Comparison of ENCODE assay signal across 25 cellular contexts in the genomic region with DNA sequence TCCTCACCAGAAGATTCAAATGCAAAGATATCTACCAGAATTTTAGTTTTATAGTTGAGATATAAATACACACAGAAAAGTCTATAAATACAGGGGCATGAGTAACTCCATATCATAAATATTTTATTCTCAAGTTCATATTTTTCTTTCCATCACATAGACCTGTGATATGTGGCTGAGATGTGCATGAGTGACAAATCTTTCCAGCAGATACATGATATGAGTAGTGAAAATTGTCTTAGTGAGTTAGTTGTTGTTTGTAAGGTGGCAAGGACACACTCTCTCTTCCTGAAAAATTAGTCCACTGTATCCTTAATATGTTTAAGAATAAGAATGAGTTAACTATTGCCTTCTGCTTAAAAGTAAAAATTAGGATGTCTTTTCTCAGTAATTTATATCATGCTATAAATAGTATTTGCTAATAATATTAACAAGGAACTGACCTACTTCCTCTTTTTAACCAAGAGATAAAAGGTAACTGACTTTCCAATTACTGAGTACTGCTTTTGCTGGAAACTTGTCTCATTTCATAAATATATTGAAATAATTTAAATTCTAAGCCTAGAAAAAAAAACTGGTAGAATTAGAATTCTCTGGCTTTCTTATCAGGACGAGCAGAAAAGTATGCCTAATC.
DNase-seq lines count a peak whose midpoint lies in the region; ATAC-seq and TF ChIP-seq lines count a peak whose summit lies in the region.
"Had no signal": no experiment of that assay in that cellular context is flagged by ENCODE, and none has a peak within 500 bp of the region (broad histone marks: within the 10 kb centered on the region; RNA-seq: fewer than 3 reads in every experiment).

No MANE protein-coding gene starts in this region.

- peaks cover 0 to 2% of the 10 kb centered on the region in 2 donors for H3K36me3 Mint-ChIP-seq in stimulated activated naive B cell treated with anti-CD40 and anti-IgM and Interleukin-4, amounts not matched to agents 10 μg/mL and 1 μg/mL and 100 μg/mL, for 72 hours

- no peak overlapping the region for H3K4me3 ChIP-seq in upper lobe of right lung
- H3K4me3 ChIP-seq: cardiac muscle cell, GM23338, right atrium auricular region, thoracic aorta had no signal

- no peak overlapping the region for H3K4me3 Mint-ChIP-seq in stimulated activated naive B cell treated with anti-CD40 and anti-IgM and Interleukin-4, amounts not matched to agents 10 μg/mL and 1 μg/mL and 100 μg/mL, for 72 hours
- H3K4me3 Mint-ChIP-seq: GM23338 had no signal

- H3K9me3 ChIP-seq in upper lobe of right lung, result no peaks in the 10 kb centered on the region
- H3K9me3 ChIP-seq: right atrium auricular region, thoracic aorta had no signal

- peaks cover 25 to 41% of the 10 kb centered on the region in 2 donors for H3K4me1 Mint-ChIP-seq in stimulated activated naive B cell treated with anti-CD40 and anti-IgM and Interleukin-4, amounts not matched to agents 10 μg/mL and 1 μg/mL and 100 μg/mL, for 72 hours

- peak; percentile 61 for ATAC-seq in GM18519 (IDR thresholded peaks at IDR 0.05; ENCODE audit: low FRiP score, unreplicated experiment)
- peak; percentile 73 for ATAC-seq in GM21723 (IDR thresholded peaks at IDR 0.05; ENCODE audit: unreplicated experiment)
- ATAC-seq in HG03378 (IDR thresholded peaks at IDR 0.05; ENCODE audit: unreplicated experiment), result peak; percentile 71
- ATAC-seq in stimulated activated naive B cell treated with anti-CD40 and anti-IgM and Interleukin-4, amounts not matched to agents 10 μg/mL and 1 μg/mL and 100 μg/mL, for 72 hours (replicated peaks), result peak; percentile 58 to 64
- ATAC-seq in HG03460 (IDR thresholded peaks at IDR 0.05; ENCODE audit: unreplicated experiment), result no peak
- no peak for ATAC-seq in upper lobe of right lung
- ATAC-seq: GM23338 had no signal

- H3K4me1 ChIP-seq in upper lobe of right lung, result no peaks in the 10 kb centered on the region
- H3K4me1 ChIP-seq: right atrium auricular region had no signal

- H3K9me3 Mint-ChIP-seq in stimulated activated naive B cell treated with anti-CD40 and anti-IgM and Interleukin-4, amounts not matched to agents 10 μg/mL and 1 μg/mL and 100 μg/mL, for 72 hours, result peaks cover 0 to 1% of the 10 kb centered on the region in 2 donors
- H3K9me3 Mint-ChIP-seq: GM23338 had no signal

- DNase-seq in stimulated activated naive B cell treated with anti-CD40 and anti-IgM and Interleukin-4, amounts not matched to agents 10 μg/mL and 1 μg/mL and 100 μg/mL, for 72 hours, result no peak
- DNase-seq in NOMO-1 treated with dmso at 0.1 percent for 144 hours (lab: John Stamatoyannopoulos, UW; ENCODE audit: unreplicated experiment) (no peak), upper lobe of right lung (no peak)
- DNase-seq: activated CD4-positive, alpha-beta T cell treated with anti-CD3 and anti-CD28 coated beads, Interleukin-2, amount 50 U/mL, for 4 hours; activated gamma-delta T cell; amygdala; foreskin fibroblast; hippocampal formation; islet precursor cell; mammary epithelial cell; NCI-H1417; NCI-H69; OCI-M1; SHP77 treated with DMSO at 0.1 percent for 48 hours; T-helper 1 cell; WERI-Rb-1 had no signal

- H3K27ac Mint-ChIP-seq in stimulated activated naive B cell treated with anti-CD40 and anti-IgM and Interleukin-4, amounts not matched to agents 10 μg/mL and 1 μg/mL and 100 μg/mL, for 72 hours, result no peak overlapping the region
- H3K27ac Mint-ChIP-seq: GM23338 had no signal

- TF ChIP-seq CTCF in upper lobe of right lung (IDR thresholded peaks at IDR 0.05), result no peak

- H3K27ac ChIP-seq in upper lobe of right lung, result no peak overlapping the region
- H3K27ac ChIP-seq: cardiac muscle cell, epithelial cell of prostate, right atrium auricular region, thoracic aorta, WERI-Rb-1 had no signal

- no peaks in the 10 kb centered on the region for H3K36me3 ChIP-seq in upper lobe of right lung
- H3K36me3 ChIP-seq: cardiac muscle cell, right atrium auricular region, thoracic aorta, WERI-Rb-1 had no signal

- intact Hi-C loops in upper lobe of right lung (cut with DNase I), result no loop called here

- no peaks in the 10 kb centered on the region for H3K27me3 Mint-ChIP-seq in stimulated activated naive B cell treated with anti-CD40 and anti-IgM and Interleukin-4, amounts not matched to agents 10 μg/mL and 1 μg/mL and 100 μg/mL, for 72 hours

- no peaks in the 10 kb centered on the region for H3K27me3 ChIP-seq in upper lobe of right lung
- H3K27me3 ChIP-seq: cardiac muscle cell, right atrium auricular region had no signal

Comparison
In these comparisons a context has a peak if more than half of its experiments do, and no peak if none do; other contexts are left out.
1. ATAC-seq: peak in GM18519 (single experiment), GM21723 (single experiment), HG03378 (single experiment) and stimulated activated naive B cell treated with anti-CD40 and anti-IgM and Interleukin-4, amounts not matched to agents 10 μg/mL and 1 μg/mL and 100 μg/mL, for 72 hours (2 of 2); none in HG03460 (single experiment) and upper lobe of right lung (single experiment).